Comparison of ENCODE assay signal across 16 cellular contexts in the genomic region with DNA sequence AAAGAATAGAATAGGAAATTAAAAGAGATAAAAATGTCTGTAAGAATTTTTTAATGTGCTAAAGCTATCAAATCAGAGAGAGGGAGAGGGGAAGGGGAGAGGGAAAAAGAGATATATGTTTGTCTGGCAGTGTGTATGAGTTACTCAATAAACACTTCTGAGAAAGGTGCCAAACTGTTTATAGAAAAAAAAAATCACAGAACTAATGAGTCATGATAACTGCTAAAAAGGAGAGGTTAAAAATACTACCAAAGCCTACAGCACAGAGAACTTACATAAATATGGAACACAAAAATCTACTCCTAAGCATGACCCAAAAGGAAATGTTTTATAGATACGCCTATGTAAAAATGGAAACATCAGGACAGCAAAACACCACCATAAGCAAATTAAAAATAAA. TPM values are rescaled to one million over a fixed set of nuclear protein-coding genes. Genes with fewer than 3 reads are reported as not detected.
DNase-seq lines count a peak whose midpoint lies in the region; ATAC-seq and TF ChIP-seq lines count a peak whose summit lies in the region.
"Had no signal": no experiment of that assay in that cellular context is flagged by ENCODE, and none has a peak within 500 bp of the region (broad histone marks: within the 10 kb centered on the region; RNA-seq: fewer than 3 reads in every experiment).

No MANE protein-coding gene starts in this region.

- intact Hi-C loops in CD14-positive monocyte (cut with micrococcal nuclease), result no loop called here

- H3K4me1 Mint-ChIP-seq in CD14-positive monocyte (peaks cover 3% of the 10 kb centered on the region), mesothelial cell of epicardium (no peaks in the 10 kb centered on the region)
- H3K4me1 Mint-ChIP-seq: nephron progenitor cell had no signal

- H3K4me3 Mint-ChIP-seq in CD14-positive monocyte (no peak overlapping the region), mesothelial cell of epicardium (no peak overlapping the region)
- H3K4me3 Mint-ChIP-seq: activated T-cell treated with anti-CD3 and anti-CD28 coated beads, Interleukin-2, amount 50 U/mL, for 4 hours; CD8-positive, alpha-beta memory T cell; nephron progenitor cell had no signal

- H3K9me3 Mint-ChIP-seq in CD14-positive monocyte (peaks cover 0 to 3% (median 0%) of the 10 kb centered on the region in 7 donors), mesothelial cell of epicardium (no peaks in the 10 kb centered on the region)
- H3K9me3 Mint-ChIP-seq: activated T-cell treated with anti-CD3 and anti-CD28 coated beads, Interleukin-2, amount 50 U/mL, for 4 hours; CD8-positive, alpha-beta memory T cell; nephron progenitor cell had no signal

- H3K27me3 Mint-ChIP-seq in CD14-positive monocyte (ENCODE audit: low read depth in 3 of 3) (peaks cover 0 to 2% (median 0%) of the 10 kb centered on the region in 3 donors), mesothelial cell of epicardium (ENCODE audit: low read depth) (no peaks in the 10 kb centered on the region)
- H3K27me3 Mint-ChIP-seq: CD8-positive, alpha-beta memory T cell had no signal

- H3K4me1 ChIP-seq in adipocyte (ENCODE audit: control insufficient read depth, insufficient read depth, low read length), result peaks cover 26% of the 10 kb centered on the region

- H3K4me3 ChIP-seq in adipocyte (ENCODE audit: low read length), result no peak overlapping the region
- H3K4me3 ChIP-seq: heart right ventricle had no signal

- peak overlapping the region in 4 of 7 donors; percentile 16 to 55 (median 24) for H3K27ac Mint-ChIP-seq in CD14-positive monocyte
- H3K27ac Mint-ChIP-seq in mesothelial cell of epicardium, result no peak overlapping the region
- H3K27ac Mint-ChIP-seq: nephron progenitor cell had no signal

- DNase-seq in CD14-positive monocyte (ENCODE audit: low spot score) (no peak), HCEC 1CT (peak; percentile 56), adipocyte (ENCODE audit: low read depth) (peak; percentile 12), lung microvascular endothelial cell (ENCODE audit: low read depth in 2 of 2) (peak; percentile 8 to 25), mesothelial cell of epicardium (ENCODE audit: low spot score in 2 of 2, unreplicated experiment in 2 of 2) (no peak), NCI-H2029 (lab: John Stamatoyannopoulos, UW) (no peak), ureter (ENCODE audit: low spot score) (no peak)
- DNase-seq: activated T-cell treated with anti-CD3 and anti-CD28 coated beads, Interleukin-2, amount 50 U/mL, for 4 hours; CD8-positive, alpha-beta memory T cell; heart right ventricle; Kasumi-1; left colon; nephron progenitor cell; WERI-Rb-1 had no signal

- H3K27me3 ChIP-seq in adipocyte (replicated peaks; ENCODE audit: control insufficient read depth, insufficient read depth, low read length), result no peaks in the 10 kb centered on the region
- H3K27me3 ChIP-seq: heart right ventricle had no signal

- peaks cover 12 to 35% of the 10 kb centered on the region in 2 donors for H3K36me3 Mint-ChIP-seq in CD14-positive monocyte
- H3K36me3 Mint-ChIP-seq in mesothelial cell of epicardium, result peaks cover 13% of the 10 kb centered on the region

- ATAC-seq in GM18907 (IDR thresholded peaks at IDR 0.05; ENCODE audit: unreplicated experiment), result no peak
- ATAC-seq: activated T-cell treated with anti-CD3 and anti-CD28 coated beads, Interleukin-2, amount 50 U/mL, for 4 hours; left colon; SK-N-SH treated with all-trans-retinoic acid at 6 μM for 48 hours had no signal

- peaks cover 15% of the 10 kb centered on the region for H3K36me3 ChIP-seq in adipocyte (ENCODE audit: control insufficient read depth, insufficient read depth, low read length, severe bottlenecking)

- H3K9me3 ChIP-seq in adipocyte (ENCODE audit: control insufficient read depth, low read length), result no peaks in the 10 kb centered on the region
- H3K9me3 ChIP-seq: heart right ventricle had no signal

- peak overlapping the region; percentile 39 for H3K9ac ChIP-seq in adipocyte (ENCODE audit: low read length)

- TF ChIP-seq CTCF in CD14-positive monocyte (IDR thresholded peaks at IDR 0.05) (no peak), mesothelial cell of epicardium (IDR thresholded peaks at IDR 0.05; ENCODE audit: unreplicated experiment) (no peak)

RNA-seq across cellular contexts. Expression of a gene that starts 45.4 kb away (rescaled TPM):
- 100 to 1,000 TPM; 339 to 357 TPM for polyA plus RNA-seq in CD14-positive monocyte
- total RNA-seq in lung microvascular endothelial cell, result 161 and 167 TPM in 2 replicates
- 148 to 155 TPM (median 150 TPM) in 3 replicates for total RNA-seq in mesothelial cell of epicardium
- total RNA-seq in ureter, result 192 TPM

RNA-seq across cellular contexts. Expression of a gene that starts 46.0 kb away (rescaled TPM):
- 1 to 10 TPM; 4.2 to 6.0 TPM for polyA plus RNA-seq in CD14-positive monocyte
- total RNA-seq in lung microvascular endothelial cell (11.9 and 14.4 TPM in 2 replicates), mesothelial cell of epicardium (37.3 to 40.2 TPM (median 37.8 TPM) in 3 replicates), ureter (25.6 TPM)

Comparison
In these comparisons a context has a peak if more than half of its experiments do, and no peak if none do; other contexts are left out.
1. DNase-seq: peak in HCEC 1CT (single experiment), adipocyte (single experiment) and lung microvascular endothelial cell (2 of 2); none in CD14-positive monocyte (single experiment), mesothelial cell of epicardium (0 of 2), NCI-H2029 (single experiment) and ureter (single experiment).